ENCODE assay signal across 17 cellular contexts in the genomic region with DNA sequence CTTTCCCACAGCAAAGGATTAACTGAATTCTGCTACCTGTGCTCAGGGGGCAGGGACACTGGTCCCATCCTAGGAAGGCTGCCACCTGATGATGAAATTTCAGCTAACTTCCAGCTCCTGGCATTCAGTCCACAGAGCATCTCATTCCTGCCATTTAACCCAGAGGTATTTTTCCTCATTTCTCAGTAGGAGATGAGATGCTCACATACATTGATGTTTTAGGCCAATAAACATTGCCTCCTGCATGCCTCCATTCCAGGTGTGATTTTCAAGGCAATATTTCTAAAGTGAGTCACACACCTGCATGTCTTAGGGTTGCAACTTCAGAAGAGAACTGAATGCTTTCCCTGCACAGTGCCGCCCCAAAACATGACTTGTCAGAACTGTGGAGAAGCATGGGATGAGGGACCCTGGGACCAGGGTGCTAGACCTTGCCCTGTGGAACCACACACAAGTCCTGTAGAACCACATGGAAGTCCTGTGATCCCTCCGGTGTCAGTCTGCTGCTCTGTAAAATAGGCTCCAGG. TPM values are rescaled to one million over a fixed set of nuclear protein-coding genes. Genes with fewer than 3 reads are reported as not detected.
"Had no signal": no experiment of that assay in that cellular context is flagged by ENCODE, and none has a peak within 500 bp of the region (broad histone marks: within the 10 kb centered on the region; RNA-seq: fewer than 3 reads in every experiment).

No MANE protein-coding gene starts in this region.

RNA-seq across cellular contexts. Expression of gene CST5, which starts 1.5 kb away (rescaled TPM):
- total RNA-seq: naive thymus-derived CD8-positive, alpha-beta T cell; natural killer cell treated with Interleukin-12 subunit alpha and Interleukin-12 subunit beta and Interleukin-15 and Interleukin-18, amount 100 ng/mL, for 72 hours; neural crest cell; omental fat pad; osteocyte; posterior vena cava; prostate gland; pulmonary artery endothelial cell; right atrium auricular region; sciatic nerve; smooth muscle cell; spleen; suprapubic skin; testis; transverse colon; ureter; uterus had no signal
- polyA plus RNA-seq: naive thymus-derived CD8-positive, alpha-beta T cell; smooth muscle cell; spleen had no signal

RNA-seq across cellular contexts. Expression of gene CST2, which starts 51.5 kb away (rescaled TPM):
- total RNA-seq: naive thymus-derived CD8-positive, alpha-beta T cell; natural killer cell treated with Interleukin-12 subunit alpha and Interleukin-12 subunit beta and Interleukin-15 and Interleukin-18, amount 100 ng/mL, for 72 hours; neural crest cell; osteocyte; prostate gland; pulmonary artery endothelial cell; right atrium auricular region; sciatic nerve; smooth muscle cell; spleen; testis; transverse colon; ureter; uterus had no signal
- polyA plus RNA-seq: naive thymus-derived CD8-positive, alpha-beta T cell had no signal
